ENCODE assay signal across 11 cellular contexts in the genomic region with DNA sequence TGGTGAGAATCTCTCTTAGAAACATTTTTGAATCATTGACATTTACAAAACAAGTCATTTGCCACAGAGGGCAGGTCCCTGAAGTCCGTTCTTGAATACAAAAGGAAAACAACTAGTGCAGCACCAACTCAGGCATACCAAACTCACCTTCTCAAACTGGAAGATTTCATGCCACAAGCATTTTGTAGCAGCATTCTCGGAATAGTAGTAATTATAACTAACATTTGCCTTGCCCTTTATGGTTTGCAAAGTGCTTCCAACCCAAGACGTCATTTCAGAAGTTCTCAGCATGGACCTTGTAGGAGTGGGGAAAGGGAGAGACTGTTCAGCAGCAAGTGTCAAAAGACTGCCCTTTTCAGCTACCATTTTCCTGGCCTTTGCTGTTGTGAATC.
DNase-seq lines count a peak whose midpoint lies in the region; ATAC-seq, FAIRE-seq and TF ChIP-seq lines count a peak whose summit lies in the region.
"Had no signal": no experiment of that assay in that cellular context is flagged by ENCODE, and none has a peak within 500 bp of the region (broad histone marks: within the 10 kb centered on the region; RNA-seq: fewer than 3 reads in every experiment).

No MANE protein-coding gene starts in this region.

- peaks cover 51% of the 10 kb centered on the region for H3K4me1 Mint-ChIP-seq in endodermal cell
- H3K4me1 Mint-ChIP-seq: CD14-positive monocyte had no signal

- no peak overlapping the region for H3K4me3 Mint-ChIP-seq in endodermal cell
- H3K4me3 Mint-ChIP-seq: CD14-positive monocyte had no signal

- no peak for TF ChIP-seq EP300 in A549 (IDR thresholded peaks at IDR 0.05)

- H3K4me3 ChIP-seq in A549 (no peak overlapping the region), endodermal cell (ENCODE audit: low read length) (no peak overlapping the region)

- WGBS in A549 (ENCODE audit: missing lambda C conversion rate): 9% methylated on average over 3 of the region's 3 CpGs
- 55 to 83% methylated on average over 2 to 3 of the region's 3 CpGs for WGBS in endodermal cell (ENCODE audit: insufficient coverage in 1 of 2, insufficient read length in 1 of 2), 2 experiments

- H3K36me3 ChIP-seq in endodermal cell (ENCODE audit: control insufficient read depth, insufficient read depth, low read length): no peaks in the 10 kb centered on the region

- H3K9me3 Mint-ChIP-seq in endodermal cell: no peaks in the 10 kb centered on the region

- H3K4me2 ChIP-seq in A549: peak overlapping the region; percentile 69

- peaks cover 36% of the 10 kb centered on the region for H3K4me1 ChIP-seq in A549
- peaks cover 8% of the 10 kb centered on the region for H3K4me1 ChIP-seq in endodermal cell (ENCODE audit: control insufficient read depth, insufficient read depth, low read length)

- H3K9ac ChIP-seq in endodermal cell (ENCODE audit: extremely low read depth, low read length, poor library complexity, severe bottlenecking): no peak overlapping the region

- H3K27me3 Mint-ChIP-seq in endodermal cell (ENCODE audit: insufficient read depth): no peaks in the 10 kb centered on the region

- peak overlapping the region; percentile 73 for H3K27ac Mint-ChIP-seq in endodermal cell

- H3K9me3 ChIP-seq in A549 (0 out of 3 replicates have a peak, but pooled peaks cover 3% of the 10 kb centered on the region), endodermal cell (ENCODE audit: control insufficient read depth, low read length) (no peaks in the 10 kb centered on the region)

- CTCF ChIA-PET in A549 (lab: Yijun Ruan, JAX): interaction anchor here (1.4 kb wide), 1 partner anchor 362 kb away, joined by 3 read pairs; no protein-coding TSS in a partner anchor

- ATAC-seq in A549: peak; percentile 41 to 63; a peak in 4 of 6 replicates
- ATAC-seq in HG02885 (IDR thresholded peaks at IDR 0.05; ENCODE audit: poor library complexity, unreplicated experiment): peak; percentile 49
- ATAC-seq in GM18505 (IDR thresholded peaks at IDR 0.05; ENCODE audit: unreplicated experiment): no peak

- TF ChIP-seq CTCF in A549 (IDR thresholded peaks at IDR 0.05) (no peak), endodermal cell (conservative IDR thresholded peaks at IDR 0.05) (no peak)

- no peak for FAIRE-seq in A549 (lab: Jason Lieb, UNC)
- FAIRE-seq: GM18507 had no signal

- DNase-seq in A549 (ENCODE audit: low read depth in 1 of 2, low spot score in 1 of 2) (no peak), endodermal cell (no peak), myocyte (ENCODE audit: low read depth) (peak; percentile 74), germinal center (ENCODE audit: low spot score) (no peak), DMS79 treated with DMSO at 0.1 percent for 48 hours (lab: John Stamatoyannopoulos, UW) (no peak), SIG-M5 treated with dmso at 0.1 percent for 504 hours (lab: John Stamatoyannopoulos, UW; ENCODE audit: unreplicated experiment) (no peak)
- DNase-seq: H7 had no signal

- TF ChIP-seq POLR2A in A549 (IDR thresholded peaks at IDR 0.05; ENCODE audit: low read length) (no peak), GM18505 (IDR thresholded peaks at IDR 0.05; ENCODE audit: borderline replicate concordance, extremely low read depth, insufficient read depth, insufficient read length) (no peak)

- POLR2A ChIA-PET in A549 (lab: Yijun Ruan, JAX): interaction anchor here (1.1 kb wide), 1 partner anchor 61 kb away, joined by 3 read pairs; no protein-coding TSS in a partner anchor

- H3K36me3 Mint-ChIP-seq in endodermal cell (ENCODE audit: low read depth): no peaks in the 10 kb centered on the region
- H3K36me3 Mint-ChIP-seq: CD14-positive monocyte had no signal

- H3K27me3 ChIP-seq in endodermal cell (ENCODE audit: control insufficient read depth, insufficient read depth, low read length, poor library complexity, severe bottlenecking): no peaks in the 10 kb centered on the region

- peak overlapping the region; percentile 78 to 95 for H3K27ac ChIP-seq in A549
- H3K27ac ChIP-seq in endodermal cell (ENCODE audit: low read depth, low read length): no peak overlapping the region

- TF ChIP-seq RAD21 in A549 (conservative IDR thresholded peaks at IDR 0.05 in 1 of 2, IDR thresholded peaks at IDR 0.05 in 1 of 2): no peak

TF ChIP-seq in A549, 52 proteins besides CTCF, POLR2A, EP300 and RAD21:
- TF ChIP-seq FOSB (CRISPR knock-in tag; IDR thresholded peaks at IDR 0.05) (no peak), HEYL (CRISPR knock-in tag; IDR thresholded peaks at IDR 0.05) (0 out of 2 replicates have a peak, but pooled peaks have one; percentile 3)
- TF ChIP-seq, protein P1, sequence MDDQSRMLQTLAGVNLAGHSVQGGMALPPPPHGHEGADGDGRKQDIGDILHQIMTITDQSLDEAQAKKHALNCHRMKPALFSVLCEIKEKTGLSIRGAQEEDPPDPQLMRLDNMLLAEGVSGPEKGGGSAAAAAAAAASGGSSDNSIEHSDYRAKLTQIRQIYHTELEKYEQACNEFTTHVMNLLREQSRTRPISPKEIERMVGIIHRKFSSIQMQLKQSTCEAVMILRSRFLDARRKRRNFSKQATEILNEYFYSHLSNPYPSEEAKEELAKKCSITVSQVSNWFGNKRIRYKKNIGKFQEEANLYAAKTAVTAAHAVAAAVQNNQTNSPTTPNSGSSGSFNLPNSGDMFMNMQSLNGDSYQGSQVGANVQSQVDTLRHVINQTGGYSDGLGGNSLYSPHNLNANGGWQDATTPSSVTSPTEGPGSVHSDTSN (IDR thresholded peaks at IDR 0.05): no peak
TF ChIP-seq in A549: peak in this region for 1.
